Comparison of ENCODE assay signal across 33 cellular contexts in the genomic region with DNA sequence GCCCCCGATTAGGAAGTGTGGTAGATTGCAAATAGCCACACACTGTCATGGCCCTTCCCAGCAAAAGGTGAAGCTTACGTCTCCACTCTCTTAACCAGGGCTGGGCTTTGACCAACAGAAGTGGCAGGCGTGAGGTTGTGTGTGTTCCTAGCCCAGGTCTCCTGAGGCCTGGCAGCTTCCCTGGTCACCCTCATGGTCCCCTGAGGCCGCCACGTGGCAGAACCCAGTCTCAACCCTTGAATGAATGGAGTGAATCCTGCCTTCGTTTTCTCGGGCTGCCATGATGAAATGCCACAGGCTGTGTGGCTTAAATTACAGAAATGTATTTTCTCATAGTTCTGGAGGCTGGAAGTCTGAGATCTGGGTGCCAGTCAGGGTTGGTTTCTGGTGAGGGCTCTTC.
"Had no signal": no experiment of that assay in that cellular context is flagged by ENCODE, and none has a peak within 500 bp of the region (broad histone marks: within the 10 kb centered on the region; RNA-seq: fewer than 3 reads in every experiment).

No MANE protein-coding gene starts in this region.

- FAIRE-seq: astrocyte, bronchial epithelial cell had no signal

- ATAC-seq: activated CD4-positive, alpha-beta T cell treated with anti-CD3 and anti-CD28 coated beads for 36 hours; activated CD8-positive, alpha-beta memory T cell treated with anti-CD3 and anti-CD28 coated beads, Interleukin-2, amount 10 ng/mL, durations not matched to agents 7 days and 5 days; activated CD8-positive, alpha-beta T cell treated with anti-CD3 and anti-CD28 coated beads, Interleukin-2, amount 10 ng/mL, durations not matched to agents 7 days and 5 days; activated naive CD4-positive, alpha-beta T cell treated with anti-CD3 and anti-CD28 coated beads, Interleukin-2, amount 50 U/mL, for 72 hours; activated T-cell treated with anti-CD3 and anti-CD28 coated beads, Interleukin-2, amount 50 U/mL, for 72 hours; effector memory CD8-positive, alpha-beta T cell; foreskin keratinocyte; gastrocnemius medialis; T-helper 17 cell had no signal

- H3K4me1 ChIP-seq: esophagus muscularis mucosa, foreskin keratinocyte, gastrocnemius medialis had no signal

- H3K36me3 Mint-ChIP-seq: activated CD4-positive, alpha-beta memory T cell treated with anti-CD3 and anti-CD28 coated beads for 36 hours; activated CD8-positive, alpha-beta memory T cell treated with anti-CD3 and anti-CD28 coated beads, Interleukin-2, amount 10 ng/mL, durations not matched to agents 7 days and 5 days; activated naive CD4-positive, alpha-beta T cell treated with anti-CD3 and anti-CD28 coated beads, Interleukin-2, amount 10 ng/mL, durations not matched to agents 7 days and 5 days; activated naive CD4-positive, alpha-beta T cell treated with anti-CD3 and anti-CD28 coated beads, Interleukin-2, amount 50 U/mL, for 72 hours; activated naive CD8-positive, alpha-beta T cell treated with anti-CD3 and anti-CD28 coated beads, Interleukin-2, amount 10 ng/mL, durations not matched to agents 7 days and 5 days had no signal

- H3K4me1 Mint-ChIP-seq: activated CD4-positive, alpha-beta T cell treated with anti-CD3 and anti-CD28 coated beads for 36 hours; activated CD4-positive, alpha-beta T cell treated with anti-CD3 and anti-CD28 coated beads, Interleukin-2, amount 10 ng/mL, durations not matched to agents 24 days and 14 days; activated CD8-positive, alpha-beta memory T cell treated with anti-CD3 and anti-CD28 coated beads, Interleukin-2, amount 10 ng/mL, durations not matched to agents 7 days and 5 days; activated naive CD4-positive, alpha-beta T cell treated with anti-CD3 and anti-CD28 coated beads, Interleukin-2, amount 10 ng/mL, durations not matched to agents 7 days and 5 days; activated naive CD8-positive, alpha-beta T cell treated with anti-CD3 and anti-CD28 coated beads, Interleukin-2, amount 10 ng/mL, durations not matched to agents 7 days and 5 days; central memory CD8-positive, alpha-beta T cell; T-helper 17 cell had no signal

- H3K36me3 ChIP-seq: brain microvascular endothelial cell, esophagus muscularis mucosa, gastrocnemius medialis had no signal

- H3K27ac Mint-ChIP-seq: activated CD4-positive, alpha-beta memory T cell treated with anti-CD3 and anti-CD28 coated beads for 36 hours; activated CD4-positive, alpha-beta T cell treated with anti-CD3 and anti-CD28 coated beads for 36 hours; activated CD4-positive, alpha-beta T cell treated with anti-CD3 and anti-CD28 coated beads, Interleukin-2, amount 10 ng/mL, durations not matched to agents 24 days and 14 days; activated CD8-positive, alpha-beta memory T cell treated with anti-CD3 and anti-CD28 coated beads, Interleukin-2, amount 10 ng/mL, durations not matched to agents 7 days and 5 days; activated CD8-positive, alpha-beta T cell treated with anti-CD3 and anti-CD28 coated beads, Interleukin-2, amount 10 ng/mL, durations not matched to agents 7 days and 5 days; activated naive CD4-positive, alpha-beta T cell treated with anti-CD3 and anti-CD28 coated beads, Interleukin-2, amount 10 ng/mL, durations not matched to agents 7 days and 5 days; activated naive CD4-positive, alpha-beta T cell treated with anti-CD3 and anti-CD28 coated beads, Interleukin-2, amount 50 U/mL, for 72 hours; activated naive CD8-positive, alpha-beta T cell treated with anti-CD3 and anti-CD28 coated beads, Interleukin-2, amount 10 ng/mL, durations not matched to agents 7 days and 5 days; activated T-cell treated with anti-CD3 and anti-CD28 coated beads, Interleukin-2, amount 50 U/mL, for 24 hours; activated T-cell treated with anti-CD3 and anti-CD28 coated beads, Interleukin-2, amount 50 U/mL, for 72 hours; dendritic cell treated with granulocyte-macrophage colony-stimulating factor and Interleukin-4, amounts not matched to agents 40 ng/mL and 50 ng/mL, for 4 days; effector memory CD8-positive, alpha-beta T cell; T-helper 17 cell; T-helper 2 cell treated with Interferon-gamma antibody and Interleukin-4, amounts not matched to agents 5 μg/mL and 100 μg/mL, for 36 hours had no signal

- H3K9me3 Mint-ChIP-seq: activated CD4-positive, alpha-beta memory T cell treated with anti-CD3 and anti-CD28 coated beads for 36 hours; activated CD4-positive, alpha-beta T cell treated with anti-CD3 and anti-CD28 coated beads, Interleukin-2, amount 10 ng/mL, durations not matched to agents 24 days and 14 days; activated naive CD4-positive, alpha-beta T cell treated with anti-CD3 and anti-CD28 coated beads, Interleukin-2, amount 50 U/mL, for 72 hours; activated naive CD8-positive, alpha-beta T cell treated with anti-CD3 and anti-CD28 coated beads, Interleukin-2, amount 10 ng/mL, durations not matched to agents 7 days and 5 days; activated T-cell treated with anti-CD3 and anti-CD28 coated beads, Interleukin-2, amount 50 U/mL, for 24 hours; central memory CD8-positive, alpha-beta T cell; dendritic cell treated with granulocyte-macrophage colony-stimulating factor and Interleukin-4, amounts not matched to agents 40 ng/mL and 50 ng/mL, for 4 days; effector memory CD8-positive, alpha-beta T cell; T-helper 2 cell treated with Interferon-gamma antibody and Interleukin-4, amounts not matched to agents 5 μg/mL and 100 μg/mL, for 36 hours had no signal

- H3K27ac ChIP-seq: brain microvascular endothelial cell, coronary artery, dorsolateral prefrontal cortex, esophagus muscularis mucosa, foreskin keratinocyte, gastrocnemius medialis had no signal

- H3K27me3 Mint-ChIP-seq: activated CD4-positive, alpha-beta memory T cell treated with anti-CD3 and anti-CD28 coated beads for 36 hours; activated CD4-positive, alpha-beta T cell treated with anti-CD3 and anti-CD28 coated beads for 36 hours; activated CD4-positive, alpha-beta T cell treated with anti-CD3 and anti-CD28 coated beads, Interleukin-2, amount 10 ng/mL, durations not matched to agents 24 days and 14 days; activated CD8-positive, alpha-beta memory T cell treated with anti-CD3 and anti-CD28 coated beads, Interleukin-2, amount 10 ng/mL, durations not matched to agents 7 days and 5 days; activated naive CD4-positive, alpha-beta T cell treated with anti-CD3 and anti-CD28 coated beads, Interleukin-2, amount 10 ng/mL, durations not matched to agents 7 days and 5 days; activated naive CD8-positive, alpha-beta T cell treated with anti-CD3 and anti-CD28 coated beads, Interleukin-2, amount 10 ng/mL, durations not matched to agents 7 days and 5 days; activated T-cell treated with anti-CD3 and anti-CD28 coated beads, Interleukin-2, amount 50 U/mL, for 24 hours; central memory CD8-positive, alpha-beta T cell; dendritic cell treated with granulocyte-macrophage colony-stimulating factor and Interleukin-4, amounts not matched to agents 40 ng/mL and 50 ng/mL, for 4 days; effector memory CD8-positive, alpha-beta T cell; T-helper 17 cell had no signal

- H3K9me3 ChIP-seq: esophagus muscularis mucosa, gastrocnemius medialis had no signal

- H3K27me3 ChIP-seq: brain microvascular endothelial cell, foreskin keratinocyte, gastrocnemius medialis had no signal

- H3K4me3 ChIP-seq: coronary artery, dorsolateral prefrontal cortex, esophagus muscularis mucosa, gastrocnemius medialis had no signal

- H3K4me3 Mint-ChIP-seq: activated CD4-positive, alpha-beta memory T cell treated with anti-CD3 and anti-CD28 coated beads for 36 hours; activated CD4-positive, alpha-beta T cell treated with anti-CD3 and anti-CD28 coated beads for 36 hours; activated CD4-positive, alpha-beta T cell treated with anti-CD3 and anti-CD28 coated beads, Interleukin-2, amount 10 ng/mL, durations not matched to agents 24 days and 14 days; activated CD8-positive, alpha-beta memory T cell treated with anti-CD3 and anti-CD28 coated beads, Interleukin-2, amount 10 ng/mL, durations not matched to agents 7 days and 5 days; activated CD8-positive, alpha-beta T cell treated with anti-CD3 and anti-CD28 coated beads, Interleukin-2, amount 10 ng/mL, durations not matched to agents 7 days and 5 days; activated naive CD4-positive, alpha-beta T cell treated with anti-CD3 and anti-CD28 coated beads, Interleukin-2, amount 10 ng/mL, durations not matched to agents 7 days and 5 days; activated naive CD8-positive, alpha-beta T cell treated with anti-CD3 and anti-CD28 coated beads, Interleukin-2, amount 10 ng/mL, durations not matched to agents 7 days and 5 days; activated T-cell treated with anti-CD3 and anti-CD28 coated beads, Interleukin-2, amount 50 U/mL, for 24 hours; activated T-cell treated with anti-CD3 and anti-CD28 coated beads, Interleukin-2, amount 50 U/mL, for 72 hours; central memory CD8-positive, alpha-beta T cell; dendritic cell treated with granulocyte-macrophage colony-stimulating factor and Interleukin-4, amounts not matched to agents 40 ng/mL and 50 ng/mL, for 4 days; effector memory CD8-positive, alpha-beta T cell; T-helper 17 cell; T-helper 2 cell treated with Interferon-gamma antibody and Interleukin-4, amounts not matched to agents 5 μg/mL and 100 μg/mL, for 36 hours had no signal

- DNase-seq: activated CD4-positive, alpha-beta memory T cell treated with anti-CD3 and anti-CD28 coated beads for 36 hours; activated CD4-positive, alpha-beta T cell treated with anti-CD3 and anti-CD28 coated beads for 36 hours; activated CD4-positive, alpha-beta T cell treated with anti-CD3 and anti-CD28 coated beads, Interleukin-2, amount 10 ng/mL, durations not matched to agents 24 days and 14 days; activated CD4-positive, CD25-positive, alpha-beta regulatory T cell; activated CD4-positive, CD25-positive, alpha-beta regulatory T cell treated with anti-CD3 and anti-CD28 coated beads, Interleukin-2, amount 50 U/mL, for 72 hours; activated CD8-positive, alpha-beta memory T cell treated with anti-CD3 and anti-CD28 coated beads, Interleukin-2, amount 10 ng/mL, durations not matched to agents 7 days and 5 days; activated CD8-positive, alpha-beta memory T cell treated with anti-CD3 and anti-CD28 coated beads, Interleukin-2, amount 50 U/mL, for 4 hours; activated CD8-positive, alpha-beta T cell treated with anti-CD3 and anti-CD28 coated beads, Interleukin-2, amount 10 ng/mL, durations not matched to agents 7 days and 5 days; activated gamma-delta T cell; activated naive CD4-positive, alpha-beta T cell; activated naive CD4-positive, alpha-beta T cell treated with anti-CD3 and anti-CD28 coated beads, Interleukin-2, amount 10 ng/mL, durations not matched to agents 7 days and 5 days; activated naive CD8-positive, alpha-beta T cell treated with anti-CD3 and anti-CD28 coated beads, Interleukin-2, amount 10 ng/mL, durations not matched to agents 7 days and 5 days; activated T-cell treated with anti-CD3 and anti-CD28 coated beads, Interleukin-2, amount 50 U/mL, for 24 hours; activated T-cell treated with anti-CD3 and anti-CD28 coated beads, Interleukin-2, amount 50 U/mL, for 72 hours; anterior cingulate cortex; brain microvascular endothelial cell; dorsolateral prefrontal cortex; effector CD4-positive, alpha-beta T cell; effector memory CD8-positive, alpha-beta T cell; erythroblast; foreskin keratinocyte; gastrocnemius medialis; T-helper 1 cell; T-helper 17 cell; T1000 had no signal
